1 cellular context compared by ENCODE assay signal in the genomic region with DNA sequence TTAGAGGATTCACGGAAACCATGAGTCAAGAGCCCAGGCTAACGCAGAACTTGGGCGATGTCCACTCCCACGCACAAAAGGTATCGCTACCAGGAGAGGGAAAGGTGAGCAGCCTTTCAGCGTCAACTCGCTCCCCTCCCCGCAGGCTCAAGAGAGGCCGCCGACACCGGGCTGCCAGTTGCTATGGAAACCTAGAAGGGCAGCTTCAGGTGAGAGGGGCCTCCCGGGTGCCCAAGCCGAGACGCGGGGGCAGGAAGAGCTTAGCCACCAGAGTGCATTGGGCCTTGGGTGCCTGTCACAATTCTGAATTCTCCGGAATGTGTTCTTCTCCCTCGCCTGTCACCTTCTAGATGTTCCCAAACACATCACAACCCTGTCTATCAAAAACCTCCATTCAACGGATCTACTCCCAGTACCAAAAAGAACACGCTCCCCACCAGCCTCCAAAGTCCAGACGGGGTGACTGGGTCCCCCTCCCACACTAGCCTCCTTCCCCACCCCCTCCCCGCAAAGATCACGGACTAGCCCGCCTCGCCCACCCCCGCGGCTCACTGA.
TF ChIP-seq lines count a peak whose summit lies in the region.

No MANE protein-coding gene starts in this region.

TF ChIP-seq in endothelial cell of umbilical vein, 7 proteins besides CTCF, POLR2A, EP300 and RAD21:
- TF ChIP-seq MYC (IDR thresholded peaks at IDR 0.05; ENCODE audit: low read depth, low read length), result no peak
- TF ChIP-seq FOS (IDR thresholded peaks at IDR 0.05; ENCODE audit: borderline replicate concordance, insufficient read depth, low read length), result no peak
- TF ChIP-seq JUN (IDR thresholded peaks at IDR 0.05; ENCODE audit: borderline replicate concordance, insufficient read depth, insufficient read length, low read depth), result no peak
- no peak for TF ChIP-seq EZH2 (IDR thresholded peaks at IDR 0.05; ENCODE audit: borderline replicate concordance, low read depth, low read length, severe bottlenecking)
- no peak for TF ChIP-seq MAX (IDR thresholded peaks at IDR 0.05; ENCODE audit: insufficient read depth, insufficient read length)
- TF ChIP-seq POLR2AphosphoS5 (IDR thresholded peaks at IDR 0.05; ENCODE audit: insufficient read depth, low read depth, low read length), result no peak
- TF ChIP-seq GATA2 (IDR thresholded peaks at IDR 0.05; ENCODE audit: insufficient read depth, insufficient read length, low read depth, low read length), result no peak
